In genomic region chr20:54585222-54585621, GRCh38 we compare ENCODE assay signal across 20 cellular contexts.
DNase-seq lines count a peak whose midpoint lies in the region; FAIRE-seq and TF ChIP-seq lines count a peak whose summit lies in the region.
"Had no signal": no experiment of that assay in that cellular context is flagged by ENCODE, and none has a peak within 500 bp of the region (broad histone marks: within the 10 kb centered on the region; RNA-seq: fewer than 3 reads in every experiment).

No MANE protein-coding gene starts in this region.

- no peaks in the 10 kb centered on the region for H3K4me1 ChIP-seq in mammary epithelial cell (ENCODE audit: insufficient read depth, low read length)
- H3K4me1 ChIP-seq: BLaER1 had no signal

- H3K4me1 Mint-ChIP-seq in MCF 10A (ENCODE audit: insufficient read depth, unreplicated experiment): no peaks in the 10 kb centered on the region
- H3K4me1 Mint-ChIP-seq: CD14-positive monocyte; CD4-positive, alpha-beta memory T cell; IgD-negative memory B cell had no signal

- in situ Hi-C loops in mammary epithelial cell (cut with MboI; ENCODE audit: low sequenced_read_pairs in 2 of 2): no loop called here

- H3K9ac ChIP-seq in mammary epithelial cell (ENCODE audit: insufficient read depth, low read length): no peak overlapping the region
- H3K9ac ChIP-seq: BLaER1 had no signal

- intact Hi-C loops in MCF 10A (cut with micrococcal nuclease) (no loop called here), mammary epithelial cell (cut with micrococcal nuclease) (no loop called here)

- TF ChIP-seq POLR2A in GM12892 (IDR thresholded peaks at IDR 0.05; ENCODE audit: low read depth, low read length): no peak

- no peak for FAIRE-seq in GM12892 (lab: Jason Lieb, UNC)
- FAIRE-seq: H54, HepG2 had no signal

- H4K20me1 ChIP-seq in mammary epithelial cell (ENCODE audit: insufficient read depth, low read length): no peaks in the 10 kb centered on the region
- H4K20me1 ChIP-seq: BLaER1 had no signal

- no peak overlapping the region for H3K27ac ChIP-seq in mammary epithelial cell (ENCODE audit: insufficient read depth, low read depth, low read length)
- H3K27ac ChIP-seq: BLaER1, HL-60 had no signal

- no peak overlapping the region for H3K4me3 Mint-ChIP-seq in MCF 10A (ENCODE audit: unreplicated experiment)
- H3K4me3 Mint-ChIP-seq: CD14-positive monocyte; CD4-positive, alpha-beta memory T cell; GM23338; IgD-negative memory B cell had no signal

- no peak overlapping the region for H3K4me3 ChIP-seq in mammary epithelial cell (replicated peaks in 1 of 3; ENCODE audit: insufficient read depth in 1 of 3, low read depth in 2 of 3, low read length in 3 of 3)
- H3K4me3 ChIP-seq in kidney epithelial cell (ENCODE audit: low read depth, low read length): no peak overlapping the region
- H3K4me3 ChIP-seq: BLaER1, GM23338 had no signal

- H2AFZ ChIP-seq in mammary epithelial cell (ENCODE audit: low read depth, low read length): no peak overlapping the region
- H2AFZ ChIP-seq: GM23338 had no signal

- 39% methylated on average over 3 of the region's 3 CpGs for WGBS in mammary epithelial cell (ENCODE audit: low coverage, missing lambda C conversion rate)

- POLR2A ChIA-PET in MCF 10A (lab: Yijun Ruan, JAX): no interaction called here

- no peaks in the 10 kb centered on the region for H3K9me3 Mint-ChIP-seq in MCF 10A (ENCODE audit: unreplicated experiment)
- H3K9me3 Mint-ChIP-seq: GM23338 had no signal

- DNase-seq in MCF 10A (ENCODE audit: unreplicated experiment): peak; percentile 3
- DNase-seq in mammary epithelial cell: no peak
- DNase-seq in SW480 (ENCODE audit: low spot score): peak; percentile 30
- peak; percentile 12 for DNase-seq in kidney epithelial cell (ENCODE audit: low read depth)
- DNase-seq in renal cortical epithelial cell (ENCODE audit: low read depth): peak; percentile 92
- DNase-seq in GM12892 (ENCODE audit: insufficient read length): no peak
- no peak for DNase-seq in hippocampal formation (lab: John Stamatoyannopoulos, UW)
- DNase-seq in pons (ENCODE audit: low spot score): no peak
- DNase-seq: 8988T; CD4-positive, alpha-beta memory T cell; DMS79 treated with DMSO at 0.1 percent for 48 hours; GF-D8; HCEC 1CT had no signal

- peaks cover 53% of the 10 kb centered on the region for H3K27me3 Mint-ChIP-seq in MCF 10A (ENCODE audit: insufficient read depth, unreplicated experiment)

- H3K27me3 ChIP-seq in mammary epithelial cell (ENCODE audit: insufficient read depth, low read length): no peaks in the 10 kb centered on the region
- H3K27me3 ChIP-seq in kidney epithelial cell (ENCODE audit: control insufficient read depth, insufficient read depth, low read length): no peaks in the 10 kb centered on the region
- H3K27me3 ChIP-seq: BLaER1 had no signal

- no peaks in the 10 kb centered on the region for H3K36me3 Mint-ChIP-seq in MCF 10A (ENCODE audit: insufficient read depth, unreplicated experiment)
- H3K36me3 Mint-ChIP-seq: CD14-positive monocyte; CD4-positive, alpha-beta memory T cell; IgD-negative memory B cell had no signal

- dilution Hi-C loops in mammary epithelial cell (cut with HindIII; ENCODE audit: low sequenced_read_pairs): no loop called here

- TF ChIP-seq CTCF in MCF 10A (IDR thresholded peaks at IDR 0.05; ENCODE audit: unreplicated experiment) (no peak), mammary epithelial cell (conservative IDR thresholded peaks at IDR 0.05 in 1 of 2, IDR thresholded peaks at IDR 0.05 in 1 of 2; ENCODE audit: extremely low read depth in 1 of 2, insufficient read depth in 1 of 2, low read depth in 1 of 2, low read length in 2 of 2) (no peak), kidney epithelial cell (IDR thresholded peaks at IDR 0.05; ENCODE audit: insufficient read depth, low read length, poor library complexity, severe bottlenecking) (no peak)

- no peak overlapping the region for H3K27ac Mint-ChIP-seq in MCF 10A (ENCODE audit: low read depth, unreplicated experiment)
- H3K27ac Mint-ChIP-seq: CD14-positive monocyte; CD4-positive, alpha-beta memory T cell; GM23338; IgD-negative memory B cell had no signal

- no peaks in the 10 kb centered on the region for H3K79me2 ChIP-seq in mammary epithelial cell (ENCODE audit: insufficient read depth, low read length)

- peaks cover 2% of the 10 kb centered on the region for H3K9me3 ChIP-seq in mammary epithelial cell (replicated peaks; ENCODE audit: insufficient read depth, low read length)

- CTCF ChIA-PET in MCF 10A (lab: Yijun Ruan, JAX) (interaction anchor here (0.5 kb wide), 1 partner anchor 670 kb away, joined by 3 read pairs; no protein-coding TSS in a partner anchor), mammary epithelial cell (lab: Charles Lee; ENCODE audit: low non-redundant PET) (no interaction called here)

- H3K36me3 ChIP-seq in mammary epithelial cell (ENCODE audit: insufficient read depth, low read length) (no peaks in the 10 kb centered on the region), kidney epithelial cell (ENCODE audit: control insufficient read depth, insufficient read depth, low read length) (no peaks in the 10 kb centered on the region)
- H3K36me3 ChIP-seq: BLaER1 had no signal

- H3K4me2 ChIP-seq in mammary epithelial cell (ENCODE audit: insufficient read depth, low read depth, low read length): no peak overlapping the region
- H3K4me2 ChIP-seq: BLaER1, GM23338 had no signal

- BruUV-seq in MCF 10A (replicated peaks; lab: Mats Ljungman, UMichigan) (no TSS peak), mammary epithelial cell (replicated peaks; lab: Mats Ljungman, UMichigan) (no TSS peak)

Comparison
In these comparisons a context has a peak if more than half of its experiments do, and no peak if none do; other contexts are left out.
1. DNase-seq: peak in MCF 10A (single experiment), SW480 (single experiment), kidney epithelial cell (single experiment) and renal cortical epithelial cell (single experiment); none in mammary epithelial cell (single experiment), GM12892 (single experiment), hippocampal formation (0 of 2) and pons (single experiment).